Comparison of ENCODE assay signal across 17 cellular contexts in the genomic region with DNA sequence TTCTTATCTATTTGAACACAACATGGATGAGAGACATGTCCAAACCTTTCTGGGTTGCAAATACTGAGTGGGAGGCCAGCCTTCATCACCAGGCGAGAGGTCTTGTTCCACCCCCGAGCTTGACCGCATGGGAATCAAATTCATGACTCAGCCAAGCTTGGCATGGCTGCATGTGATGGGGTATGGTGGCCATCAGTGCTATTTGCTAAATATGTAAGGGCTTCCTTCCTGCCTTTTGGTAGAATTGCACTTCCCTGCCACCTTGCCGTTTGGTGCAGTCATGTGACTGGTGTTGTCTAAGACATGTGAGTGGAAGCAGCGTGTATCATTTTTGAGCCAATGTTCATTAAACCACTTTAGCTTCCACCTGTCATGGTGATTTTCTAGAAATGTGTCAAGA.
DNase-seq lines count a peak whose midpoint lies in the region; ATAC-seq and TF ChIP-seq lines count a peak whose summit lies in the region.
"Had no signal": no experiment of that assay in that cellular context is flagged by ENCODE, and none has a peak within 500 bp of the region (broad histone marks: within the 10 kb centered on the region; RNA-seq: fewer than 3 reads in every experiment).

No MANE protein-coding gene starts in this region.

- CTCF ChIA-PET in MCF 10A (lab: Yijun Ruan, JAX) (interaction anchor here (0.6 to 7.3 kb wide), 16 partner anchors 165 to 630 kb away, joined by 3 to 91 read pairs (median 8); a partner anchor contains a TSS), mammary epithelial cell (lab: Charles Lee; ENCODE audit: low non-redundant PET) (interaction anchor here (2.0 kb wide), 1 partner anchor 326 kb away, joined by 15 read pairs; no protein-coding TSS in a partner anchor)

- dilution Hi-C loops in mammary epithelial cell (cut with HindIII; ENCODE audit: low sequenced_read_pairs), result no loop called here

- BruUV-seq in MCF 10A (replicated peaks; lab: Mats Ljungman, UMichigan), result no TSS peak
- BruUV-seq in mammary epithelial cell (replicated peaks; lab: Mats Ljungman, UMichigan), result no TSS peak

- no peaks in the 10 kb centered on the region for H3K9me3 Mint-ChIP-seq in MCF 10A (ENCODE audit: unreplicated experiment)
- H3K9me3 Mint-ChIP-seq: activated naive CD4-positive, alpha-beta T cell treated with anti-CD3 and anti-CD28 coated beads, Interleukin-2, amount 10 ng/mL, durations not matched to agents 7 days and 5 days had no signal

- H3K9me3 ChIP-seq in mammary epithelial cell (replicated peaks; ENCODE audit: insufficient read depth, low read length) (no peaks in the 10 kb centered on the region), upper lobe of right lung (no peaks in the 10 kb centered on the region)
- H3K9me3 ChIP-seq: testis had no signal

- DNase-seq in MCF 10A (ENCODE audit: unreplicated experiment) (peak; percentile 81), mammary epithelial cell (no peak), foreskin fibroblast (peak; percentile 38 to 45), NCI-H1048 (lab: John Stamatoyannopoulos, UW) (no peak), upper lobe of right lung (no peak)
- DNase-seq: 8988T; activated naive CD4-positive, alpha-beta T cell treated with anti-CD3 and anti-CD28 coated beads, Interleukin-2, amount 10 ng/mL, durations not matched to agents 7 days and 5 days; foreskin keratinocyte; kidney; naive thymus-derived CD8-positive, alpha-beta T cell; NCI-H1105; NCI-H510A; small intestine; testis had no signal

- POLR2A ChIA-PET in MCF 10A (lab: Yijun Ruan, JAX), result interaction anchor here (0.6 to 4.1 kb wide), 4 partner anchors 13 to 867 kb away, joined by 3 to 41 read pairs (median 4); a partner anchor contains a TSS

- H3K79me2 ChIP-seq in mammary epithelial cell (ENCODE audit: insufficient read depth, low read length), result no peaks in the 10 kb centered on the region

- WGBS in mammary epithelial cell (ENCODE audit: low coverage, missing lambda C conversion rate), result 86% methylated on average over 5 of the region's 5 CpGs

- no peak; the same call in 2 of the 3 replicates for ATAC-seq in SK-N-SH treated with all-trans-retinoic acid at 6 μM for 48 hours
- ATAC-seq in GM21737 (IDR thresholded peaks at IDR 0.05; ENCODE audit: unreplicated experiment), result no peak
- no peak for ATAC-seq in HG03139 (IDR thresholded peaks at IDR 0.05; ENCODE audit: unreplicated experiment)
- ATAC-seq in upper lobe of right lung, result no peak
- ATAC-seq: foreskin keratinocyte; naive thymus-derived CD8-positive, alpha-beta T cell had no signal

- peaks cover 19% of the 10 kb centered on the region for H3K27me3 Mint-ChIP-seq in MCF 10A (ENCODE audit: insufficient read depth, unreplicated experiment)

- intact Hi-C loops in MCF 10A (cut with micrococcal nuclease) (loop anchor here (2.0 kb wide), 2 partner anchors 269 to 367 kb away; no protein-coding TSS in a partner anchor), mammary epithelial cell (cut with micrococcal nuclease) (loop anchor here (10.0 kb wide), 1 partner anchor 299 kb away; no protein-coding TSS in a partner anchor), upper lobe of right lung (cut with DNase I) (no loop called here)

- in situ Hi-C loops in mammary epithelial cell (cut with MboI; ENCODE audit: low sequenced_read_pairs in 2 of 2), result loop anchor here (10.0 to 25.0 kb wide), 3 partner anchors 318 to 607 kb away; a partner anchor contains a TSS

- peaks cover 41% of the 10 kb centered on the region for H3K4me1 Mint-ChIP-seq in MCF 10A (ENCODE audit: insufficient read depth, unreplicated experiment)
- H3K4me1 Mint-ChIP-seq: activated naive CD4-positive, alpha-beta T cell treated with anti-CD3 and anti-CD28 coated beads, Interleukin-2, amount 10 ng/mL, durations not matched to agents 7 days and 5 days had no signal

- H3K27ac Mint-ChIP-seq in MCF 10A (ENCODE audit: low read depth, unreplicated experiment), result no peak overlapping the region
- H3K27ac Mint-ChIP-seq: activated naive CD4-positive, alpha-beta T cell treated with anti-CD3 and anti-CD28 coated beads, Interleukin-2, amount 10 ng/mL, durations not matched to agents 7 days and 5 days had no signal

- H3K27ac ChIP-seq in mammary epithelial cell (ENCODE audit: insufficient read depth, low read depth, low read length) (no peak overlapping the region), upper lobe of right lung (no peak overlapping the region)
- H3K27ac ChIP-seq: foreskin keratinocyte, testis had no signal

- H3K4me1 ChIP-seq in mammary epithelial cell (ENCODE audit: insufficient read depth, low read length), result peaks cover 27% of the 10 kb centered on the region
- H3K4me1 ChIP-seq in upper lobe of right lung, result peaks cover 19% of the 10 kb centered on the region

- H3K27me3 ChIP-seq in mammary epithelial cell (ENCODE audit: insufficient read depth, low read length) (no peaks in the 10 kb centered on the region), upper lobe of right lung (no peaks in the 10 kb centered on the region)
- H3K27me3 ChIP-seq: testis had no signal

- no peaks in the 10 kb centered on the region for H3K36me3 Mint-ChIP-seq in MCF 10A (ENCODE audit: insufficient read depth, unreplicated experiment)
- H3K36me3 Mint-ChIP-seq: activated naive CD4-positive, alpha-beta T cell treated with anti-CD3 and anti-CD28 coated beads, Interleukin-2, amount 10 ng/mL, durations not matched to agents 7 days and 5 days had no signal

- TF ChIP-seq CTCF in MCF 10A (IDR thresholded peaks at IDR 0.05; ENCODE audit: unreplicated experiment) (no peak), mammary epithelial cell (conservative IDR thresholded peaks at IDR 0.05 in 1 of 2, IDR thresholded peaks at IDR 0.05 in 1 of 2; ENCODE audit: extremely low read depth in 1 of 2, insufficient read depth in 1 of 2, low read depth in 1 of 2, low read length in 2 of 2) (no peak), foreskin fibroblast (IDR thresholded peaks at IDR 0.05; ENCODE audit: low read depth, low read length) (no peak), upper lobe of right lung (IDR thresholded peaks at IDR 0.05) (no peak)

- H3K9ac ChIP-seq in mammary epithelial cell (ENCODE audit: insufficient read depth, low read length), result no peak overlapping the region

- H3K4me2 ChIP-seq in mammary epithelial cell (ENCODE audit: insufficient read depth, low read depth, low read length), result no peak overlapping the region

- no peak overlapping the region for H3K4me3 Mint-ChIP-seq in MCF 10A (ENCODE audit: unreplicated experiment)
- H3K4me3 Mint-ChIP-seq: activated naive CD4-positive, alpha-beta T cell treated with anti-CD3 and anti-CD28 coated beads, Interleukin-2, amount 10 ng/mL, durations not matched to agents 7 days and 5 days; naive thymus-derived CD8-positive, alpha-beta T cell had no signal

- no peaks in the 10 kb centered on the region for H4K20me1 ChIP-seq in mammary epithelial cell (ENCODE audit: insufficient read depth, low read length)

- H3K4me3 ChIP-seq in mammary epithelial cell (replicated peaks in 1 of 3; ENCODE audit: insufficient read depth in 1 of 3, low read depth in 2 of 3, low read length in 3 of 3) (no peak overlapping the region), foreskin fibroblast (ENCODE audit: low read depth in 1 of 2, low read length in 2 of 2) (no peak overlapping the region), upper lobe of right lung (no peak overlapping the region)
- H3K4me3 ChIP-seq: testis had no signal

- H2AFZ ChIP-seq in mammary epithelial cell (ENCODE audit: low read depth, low read length), result no peak overlapping the region

- H3K36me3 ChIP-seq in mammary epithelial cell (ENCODE audit: insufficient read depth, low read length) (no peaks in the 10 kb centered on the region), upper lobe of right lung (no peaks in the 10 kb centered on the region)

TF ChIP-seq in SK-N-SH treated with all-trans-retinoic acid at 6 μM for 48 hours, 23 proteins besides CTCF, POLR2A, EP300 and RAD21:
- TF ChIP-seq RARB (CRISPR knock-in tag; IDR thresholded peaks at IDR 0.05), result no peak
- no peak for TF ChIP-seq ZNF8 (CRISPR knock-in tag; IDR thresholded peaks at IDR 0.05)
- no peak for TF ChIP-seq SNAI2 (CRISPR knock-in tag; IDR thresholded peaks at IDR 0.05)
- no peak for TF ChIP-seq BACH2 (CRISPR knock-in tag; IDR thresholded peaks at IDR 0.05; ENCODE audit: borderline replicate concordance)
- 0 out of 2 replicates have a peak, but pooled peaks have one; percentile 28 for TF ChIP-seq ZFP3 (CRISPR knock-in tag; IDR thresholded peaks at IDR 0.05)

Comparison
In these comparisons a context has a peak if more than half of its experiments do, and no peak if none do; other contexts are left out.
1. DNase-seq: peak in MCF 10A (single experiment) and foreskin fibroblast (2 of 2); none in mammary epithelial cell (single experiment), NCI-H1048 (single experiment) and upper lobe of right lung (single experiment).